ENCODE assay signal across 8 cellular contexts in genomic region chr2:127884436-127884835, GRCh38. TPM values are rescaled to one million over a fixed set of nuclear protein-coding genes. Genes with fewer than 3 reads are reported as not detected.
DNase-seq lines count a peak whose midpoint lies in the region; ATAC-seq lines count a peak whose summit lies in the region.

No MANE protein-coding gene starts in this region.

- peak overlapping the region; percentile 98 for H3K4me3 Mint-ChIP-seq in activated T-helper 1 cell treated with anti-CD3 and anti-CD28 coated beads, Interleukin-12 subunit alpha, Interleukin-12 subunit beta, Interleukin-2, Interleukin-4 antibody, amounts not matched to agents 30 ng/mL and 10 ng/mL and 1 ng/mL, durations not matched to agents 14 hours and 24 hours and 36 hours

- peak overlapping the region; percentile 95 for H3K27ac Mint-ChIP-seq in activated T-helper 1 cell treated with anti-CD3 and anti-CD28 coated beads, Interleukin-12 subunit alpha, Interleukin-12 subunit beta, Interleukin-2, Interleukin-4 antibody, amounts not matched to agents 30 ng/mL and 10 ng/mL and 1 ng/mL, durations not matched to agents 14 hours and 24 hours and 36 hours

- H3K4me1 ChIP-seq in stomach smooth muscle (ENCODE audit: control insufficient read depth, insufficient read depth, low read length): peaks cover 24% of the 10 kb centered on the region

- H3K9me3 Mint-ChIP-seq in activated T-helper 1 cell treated with anti-CD3 and anti-CD28 coated beads, Interleukin-12 subunit alpha, Interleukin-12 subunit beta, Interleukin-2, Interleukin-4 antibody, amounts not matched to agents 30 ng/mL and 10 ng/mL and 1 ng/mL, durations not matched to agents 14 hours and 24 hours and 36 hours: no peaks in the 10 kb centered on the region

- H3K27me3 ChIP-seq in stomach smooth muscle (ENCODE audit: control insufficient read depth in 1 of 2, insufficient read depth in 2 of 2, low read length in 2 of 2): no peaks in the 10 kb centered on the region

- H3K27ac ChIP-seq in stomach smooth muscle (ENCODE audit: low read length): peak overlapping the region; percentile 66

- H3K36me3 ChIP-seq in stomach smooth muscle (ENCODE audit: control insufficient read depth in 2 of 2, insufficient read depth in 2 of 2, low read length in 2 of 2): peaks cover 0 to 4% of the 10 kb centered on the region in 2 donors

- no peaks in the 10 kb centered on the region for H3K27me3 Mint-ChIP-seq in activated T-helper 1 cell treated with anti-CD3 and anti-CD28 coated beads, Interleukin-12 subunit alpha, Interleukin-12 subunit beta, Interleukin-2, Interleukin-4 antibody, amounts not matched to agents 30 ng/mL and 10 ng/mL and 1 ng/mL, durations not matched to agents 14 hours and 24 hours and 36 hours (ENCODE audit: insufficient read depth)

- intact Hi-C loops in activated T-helper 1 cell treated with anti-CD3 and anti-CD28 coated beads, Interleukin-12 subunit alpha, Interleukin-12 subunit beta, Interleukin-2, Interleukin-4 antibody, amounts not matched to agents 30 ng/mL and 10 ng/mL and 1 ng/mL, durations not matched to agents 14 hours and 24 hours and 36 hours (cut with micrococcal nuclease): loop anchor here (1.0 to 10.0 kb wide), 3 partner anchors 26 to 440 kb away; partner anchors contain the start of gene POLR2D

- H3K4me3 ChIP-seq in iPS-11a (ENCODE audit: low read depth, low read length): peak overlapping the region; percentile 25
- H3K4me3 ChIP-seq in stomach smooth muscle (ENCODE audit: low read length in 2 of 2): peak overlapping the region; percentile 59 to 74

- H3K9me3 ChIP-seq in stomach smooth muscle (ENCODE audit: control insufficient read depth in 2 of 2, low read length in 2 of 2): no peaks in the 10 kb centered on the region

- ATAC-seq in GM21447 (IDR thresholded peaks at IDR 0.05; ENCODE audit: unreplicated experiment): no peak

- peaks cover 31% of the 10 kb centered on the region for H3K36me3 Mint-ChIP-seq in activated T-helper 1 cell treated with anti-CD3 and anti-CD28 coated beads, Interleukin-12 subunit alpha, Interleukin-12 subunit beta, Interleukin-2, Interleukin-4 antibody, amounts not matched to agents 30 ng/mL and 10 ng/mL and 1 ng/mL, durations not matched to agents 14 hours and 24 hours and 36 hours (ENCODE audit: low read depth)

- DNase-seq in NCI-H2227 (lab: John Stamatoyannopoulos, UW; ENCODE audit: unreplicated experiment) (peak; percentile 23), NCI-H2227 treated with DMSO at 0.1 percent for 48 hours (lab: John Stamatoyannopoulos, UW) (no peak), amniotic stem cell (lab: John Stamatoyannopoulos, UW) (no peak), NCI-H345 (lab: John Stamatoyannopoulos, UW) (no peak)
- no peak for DNase-seq in activated T-helper 1 cell treated with anti-CD3 and anti-CD28 coated beads, Interleukin-12 subunit alpha, Interleukin-12 subunit beta, Interleukin-2, Interleukin-4 antibody, amounts not matched to agents 30 ng/mL and 10 ng/mL and 1 ng/mL, durations not matched to agents 14 hours and 24 hours and 36 hours (ENCODE audit: low spot score)

- peak overlapping the region; percentile 69 to 85 for H3K9ac ChIP-seq in stomach smooth muscle (ENCODE audit: low read length in 2 of 2)

- peaks cover 48% of the 10 kb centered on the region for H3K4me1 Mint-ChIP-seq in activated T-helper 1 cell treated with anti-CD3 and anti-CD28 coated beads, Interleukin-12 subunit alpha, Interleukin-12 subunit beta, Interleukin-2, Interleukin-4 antibody, amounts not matched to agents 30 ng/mL and 10 ng/mL and 1 ng/mL, durations not matched to agents 14 hours and 24 hours and 36 hours (ENCODE audit: low read depth)

RNA-seq across cellular contexts. Expression of gene AMMECR1L, which starts 1.3 kb away (rescaled TPM):
- 21.6 and 22.2 TPM in 2 replicates for total RNA-seq in activated T-helper 1 cell treated with anti-CD3 and anti-CD28 coated beads, Interleukin-12 subunit alpha, Interleukin-12 subunit beta, Interleukin-2, Interleukin-4 antibody, amounts not matched to agents 30 ng/mL and 10 ng/mL and 1 ng/mL, durations not matched to agents 14 hours and 24 hours and 36 hours

RNA-seq across cellular contexts. Expression of gene POLR2D, which starts 26.5 kb away (rescaled TPM):
- total RNA-seq in activated T-helper 1 cell treated with anti-CD3 and anti-CD28 coated beads, Interleukin-12 subunit alpha, Interleukin-12 subunit beta, Interleukin-2, Interleukin-4 antibody, amounts not matched to agents 30 ng/mL and 10 ng/mL and 1 ng/mL, durations not matched to agents 14 hours and 24 hours and 36 hours: 78.3 and 79.8 TPM in 2 replicates
